ENCODE assay signal across 15 cellular contexts in the genomic region with DNA sequence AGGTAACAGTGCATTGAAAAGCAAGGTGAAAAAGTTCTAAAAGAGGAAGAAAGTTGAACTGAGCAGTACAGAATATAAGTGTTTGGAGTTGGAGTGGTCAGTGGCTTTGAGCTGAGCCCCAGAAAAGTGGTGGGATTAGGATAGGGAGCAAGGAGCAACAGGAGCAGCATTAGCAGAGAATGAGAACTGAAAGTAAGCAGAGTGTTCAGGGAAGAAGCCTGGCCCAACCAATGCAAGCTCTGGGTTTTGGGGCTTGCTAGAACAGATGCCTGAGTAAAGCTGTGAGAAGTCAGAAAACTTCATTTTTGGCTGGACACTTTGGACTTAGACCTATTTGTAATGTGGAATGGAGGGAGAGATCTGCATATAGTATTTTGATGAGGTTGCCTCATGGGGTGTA. TPM values are rescaled to one million over a fixed set of nuclear protein-coding genes. Genes with fewer than 3 reads are reported as not detected.
DNase-seq lines count a peak whose midpoint lies in the region; ATAC-seq and TF ChIP-seq lines count a peak whose summit lies in the region.
"Had no signal": no experiment of that assay in that cellular context is flagged by ENCODE, and none has a peak within 500 bp of the region (broad histone marks: within the 10 kb centered on the region; RNA-seq: fewer than 3 reads in every experiment).

No MANE protein-coding gene starts in this region.

- H4K20me1 ChIP-seq in H9 (ENCODE audit: control insufficient read depth, insufficient read depth, insufficient read length), result no peaks in the 10 kb centered on the region

- H3K9ac ChIP-seq in H9 (ENCODE audit: extremely low read depth, insufficient read length, low read length), result no peak overlapping the region
- H3K9ac ChIP-seq: GM23248, parathyroid adenoma had no signal

- H2AK5ac ChIP-seq in H9 (ENCODE audit: insufficient read length, low read length), result no peak overlapping the region

- H3K23ac ChIP-seq in H9 (ENCODE audit: insufficient read length, low read depth, low read length), result no peak overlapping the region

- H3K14ac ChIP-seq in H9 (ENCODE audit: insufficient read depth, low read length), result no peak overlapping the region

- no peak overlapping the region for H2AFZ ChIP-seq in H9 (ENCODE audit: low read length)
- H2AFZ ChIP-seq: GM23248, parathyroid adenoma had no signal

- no peak overlapping the region for H3K4ac ChIP-seq in H9 (ENCODE audit: low read depth, low read length)

- H4K5ac ChIP-seq in H9 (ENCODE audit: insufficient read length, low read depth, low read length), result no peak overlapping the region

- H3K36me3 Mint-ChIP-seq in activated CD4-positive, alpha-beta T cell treated with anti-CD3 and anti-CD28 coated beads for 36 hours (ENCODE audit: low read depth), result peaks cover 39% of the 10 kb centered on the region
- peaks cover 10 to 47% (median 39%) of the 10 kb centered on the region in 3 experiments; a peak in 6 of 7 replicates for H3K36me3 Mint-ChIP-seq in H9 (ENCODE audit: insufficient read depth in 1 of 3, low read depth in 3 of 3)
- H3K36me3 Mint-ChIP-seq in naive thymus-derived CD8-positive, alpha-beta T cell, result peaks cover 10 to 43% (median 18%) of the 10 kb centered on the region in 3 donors

- H3K4me3 ChIP-seq in WERI-Rb-1 (ENCODE audit: low read depth, low read length), result no peak overlapping the region
- H3K4me3 ChIP-seq: GM23248, upper lobe of left lung had no signal

- H3K18ac ChIP-seq in H9 (ENCODE audit: insufficient read length, low read depth, low read length), result no peak overlapping the region

- in situ Hi-C loops in SK-MEL-5 (cut with HindIII; ENCODE audit: low pct_unique_long_range_greater_than_20kb, low sequenced_read_pairs), result no loop called here

- no peaks in the 10 kb centered on the region for H3K9me3 ChIP-seq in H9 (ENCODE audit: control insufficient read depth, low read depth, low read length)
- no peaks in the 10 kb centered on the region for H3K9me3 ChIP-seq in WERI-Rb-1 (ENCODE audit: severe bottlenecking)
- H3K9me3 ChIP-seq: upper lobe of left lung had no signal

- H3K27me3 Mint-ChIP-seq in activated CD4-positive, alpha-beta T cell treated with anti-CD3 and anti-CD28 coated beads for 36 hours, result no peaks in the 10 kb centered on the region
- H3K27me3 Mint-ChIP-seq in H9 (ENCODE audit: low read depth), result no peaks in the 10 kb centered on the region
- H3K27me3 Mint-ChIP-seq in naive thymus-derived CD8-positive, alpha-beta T cell, result no peaks in the 10 kb centered on the region

- H2BK120ac ChIP-seq in H9 (ENCODE audit: low read depth, low read length, poor library complexity, severe bottlenecking), result no peak overlapping the region

- no peak overlapping the region for H4K91ac ChIP-seq in H9 (ENCODE audit: insufficient read length, low read depth, low read length)

- H3K4me1 Mint-ChIP-seq in activated CD4-positive, alpha-beta T cell treated with anti-CD3 and anti-CD28 coated beads for 36 hours, result peaks cover 73% of the 10 kb centered on the region
- H3K4me1 Mint-ChIP-seq in H9, result peaks cover 91 to 93% of the 10 kb centered on the region in 2 experiments
- peaks cover 23 to 88% (median 87%) of the 10 kb centered on the region in 4 donors for H3K4me1 Mint-ChIP-seq in naive thymus-derived CD8-positive, alpha-beta T cell

- no peak overlapping the region for H2BK20ac ChIP-seq in H9 (ENCODE audit: low read depth, low read length, poor library complexity, severe bottlenecking)

- POLR2A ChIA-PET in activated CD4-positive, alpha-beta T cell treated with anti-CD3 and anti-CD28 coated beads for 36 hours (lab: Charles Lee), result interaction anchor here (1.5 kb wide), 1 partner anchor 15 kb away, joined by 8 read pairs; no protein-coding TSS in a partner anchor
- POLR2A ChIA-PET in naive thymus-derived CD8-positive, alpha-beta T cell (lab: Charles Lee), result no interaction called here

- H3K27ac ChIP-seq in H9 (ENCODE audit: insufficient read length, low read depth, low read length) (no peak overlapping the region), WERI-Rb-1 (no peak overlapping the region)
- H3K27ac ChIP-seq: GM23248, parathyroid adenoma, upper lobe of left lung had no signal

- H3K4me1 ChIP-seq in H9 (ENCODE audit: insufficient read depth, low read length), result peaks cover 27% of the 10 kb centered on the region

- no peak overlapping the region for H3K56ac ChIP-seq in H9 (ENCODE audit: insufficient read length, low read depth, low read length)

- peaks cover 3% of the 10 kb centered on the region for H3K9me3 Mint-ChIP-seq in activated CD4-positive, alpha-beta T cell treated with anti-CD3 and anti-CD28 coated beads for 36 hours (ENCODE audit: low read depth)
- H3K9me3 Mint-ChIP-seq in H9, result no peaks in the 10 kb centered on the region
- H3K9me3 Mint-ChIP-seq in naive thymus-derived CD8-positive, alpha-beta T cell, result peaks cover 0 to 2% (median 0%) of the 10 kb centered on the region in 9 donors

- no peak overlapping the region for H3K4me2 ChIP-seq in H9 (ENCODE audit: insufficient read depth, insufficient read length, low read length)

- no peaks in the 10 kb centered on the region for H3K23me2 ChIP-seq in H9 (ENCODE audit: insufficient read length, low read depth, low read length, poor library complexity, severe bottlenecking)

- no peak overlapping the region for H2BK15ac ChIP-seq in H9 (ENCODE audit: low read depth, low read length)

- intact Hi-C loops in activated CD4-positive, alpha-beta T cell treated with anti-CD3 and anti-CD28 coated beads for 36 hours (cut with DNase I, micrococcal nuclease), result loop anchor here in 1 of 2 experiments (5.0 kb wide), 1 partner anchor 35 kb away; no protein-coding TSS in a partner anchor

- H3K79me1 ChIP-seq in H9 (ENCODE audit: insufficient read depth, low read depth, low read length, poor library complexity, severe bottlenecking), result no peaks in the 10 kb centered on the region

- H3K4me3 Mint-ChIP-seq in activated CD4-positive, alpha-beta T cell treated with anti-CD3 and anti-CD28 coated beads for 36 hours, result no peak overlapping the region
- H3K4me3 Mint-ChIP-seq in H9, result peak overlapping the region in 1 of 2 experiments; percentile 12; a peak in 1 of 5 replicates
- peak overlapping the region in 4 of 10 donors; percentile 2 to 53 (median 18) for H3K4me3 Mint-ChIP-seq in naive thymus-derived CD8-positive, alpha-beta T cell

- no peak for TF ChIP-seq CTCF in H9 (conservative IDR thresholded peaks at IDR 0.05)
- TF ChIP-seq CTCF in WERI-Rb-1 (IDR thresholded peaks at IDR 0.05; ENCODE audit: low read depth, low read length), result no peak

- ATAC-seq in activated CD4-positive, alpha-beta T cell treated with anti-CD3 and anti-CD28 coated beads for 36 hours, result no peak
- no peak for ATAC-seq in naive thymus-derived CD8-positive, alpha-beta T cell
- ATAC-seq in GM18520 (IDR thresholded peaks at IDR 0.05; ENCODE audit: unreplicated experiment), result no peak

- H3T11ph ChIP-seq in H9 (ENCODE audit: low read length), result no peak overlapping the region

- H3K27me3 ChIP-seq in H9 (ENCODE audit: insufficient read depth, low read length) (no peaks in the 10 kb centered on the region), WERI-Rb-1 (ENCODE audit: insufficient read depth, low read depth, severe bottlenecking) (no peaks in the 10 kb centered on the region)
- H3K27me3 ChIP-seq: upper lobe of left lung had no signal

- H2BK12ac ChIP-seq in H9 (ENCODE audit: insufficient read length, low read depth, low read length), result no peak overlapping the region

- no peak for DNase-seq in activated CD4-positive, alpha-beta T cell treated with anti-CD3 and anti-CD28 coated beads for 36 hours
- DNase-seq in activated CD4-positive, alpha-beta T cell treated with anti-CD3 and anti-CD28 coated beads, Interleukin-2, amount 50 U/mL, for 48 hours, result no peak
- DNase-seq in H9, result no peak
- peak; percentile 1 for DNase-seq in SK-MEL-5 (ENCODE audit: low read depth, low spot score)
- DNase-seq in naive thymus-derived CD8-positive, alpha-beta T cell, result no peak
- DNase-seq in NCI-H510A treated with DMSO at 0.1 percent for 48 hours (lab: John Stamatoyannopoulos, UW), result no peak
- no peak for DNase-seq in WERI-Rb-1
- DNase-seq: ACHN; GM23248; kidney; NCI-H2107; stimulated activated CD4-positive, alpha-beta T cell treated with anti-CD3 and anti-CD28 coated beads, Interleukin-4, amount 100 ng/mL, for 4 hours; upper lobe of left lung had no signal

- CTCF ChIA-PET in activated CD4-positive, alpha-beta T cell treated with anti-CD3 and anti-CD28 coated beads for 36 hours (lab: Charles Lee), result interaction anchor here (0.6 to 1.0 kb wide), 3 partner anchors 15 to 637 kb away, joined by 3 to 4 read pairs (median 3); no protein-coding TSS in a partner anchor

- peak overlapping the region; percentile 69 for H3K27ac Mint-ChIP-seq in activated CD4-positive, alpha-beta T cell treated with anti-CD3 and anti-CD28 coated beads for 36 hours
- peak overlapping the region in 2 of 3 experiments; percentile 31 to 36; a peak in 4 of 7 replicates for H3K27ac Mint-ChIP-seq in H9
- peak overlapping the region in 9 of 10 donors; percentile 1 to 73 (median 34) for H3K27ac Mint-ChIP-seq in naive thymus-derived CD8-positive, alpha-beta T cell

- H3K36me3 ChIP-seq in WERI-Rb-1, result peaks cover 25% of the 10 kb centered on the region

- no peak overlapping the region for H4K8ac ChIP-seq in H9 (replicated peaks; ENCODE audit: insufficient read length, low read depth, low read length)

- peaks cover 87% of the 10 kb centered on the region for H3K79me2 ChIP-seq in H9 (ENCODE audit: insufficient read depth, low read length)

- H2BK5ac ChIP-seq in H9 (ENCODE audit: insufficient read length, low read length), result no peak overlapping the region

RNA-seq across cellular contexts. Expression of a gene that starts 17.8 kb away (rescaled TPM):
- 10 to 100 TPM; 25.5 to 28.4 TPM for total RNA-seq in activated CD4-positive, alpha-beta T cell treated with anti-CD3 and anti-CD28 coated beads for 36 hours
- 192 and 194 TPM in 2 replicates for total RNA-seq in H9 (2021)
- total RNA-seq in SK-MEL-5 (2014; rRNA removed; shearing (Covaris generic)), result 6.7 and 7.4 TPM in 2 replicates
- 6.5 and 9.5 TPM in 2 replicates for polyA plus RNA-seq in SK-MEL-5 (2015; cell fraction: cytosol; rRNA removed)
- 13.9 and 21.7 TPM in 2 replicates for polyA plus RNA-seq in SK-MEL-5 (2015; cell fraction: nucleus; rRNA removed)
- 10 to 100 TPM; 61.2 to 65.7 TPM for total RNA-seq in naive thymus-derived CD8-positive, alpha-beta T cell
- 10 to 100 TPM; 45.8 to 52.8 (median 47.8) TPM for polyA plus RNA-seq in naive thymus-derived CD8-positive, alpha-beta T cell
